Comparison of ENCODE assay signal across 17 cellular contexts in genomic region chr12:122749569-122750332, GRCh38. TPM values are rescaled to one million over a fixed set of nuclear protein-coding genes. Genes with fewer than 3 reads are reported as not detected.
DNase-seq lines count a peak whose midpoint lies in the region; ATAC-seq, FAIRE-seq and TF ChIP-seq lines count a peak whose summit lies in the region.
"Had no signal": no experiment of that assay in that cellular context is flagged by ENCODE, and none has a peak within 500 bp of the region (broad histone marks: within the 10 kb centered on the region; RNA-seq: fewer than 3 reads in every experiment).

No MANE protein-coding gene starts in this region.

- H3K36me3 Mint-ChIP-seq in progenitor cell of endocrine pancreas (ENCODE audit: insufficient read depth), result peaks cover 5% of the 10 kb centered on the region

- H3K4me1 ChIP-seq in GM12878 (ENCODE audit: control insufficient read depth, insufficient read depth, low read length) (peaks cover 7% of the 10 kb centered on the region), aorta (ENCODE audit: control insufficient read depth in 1 of 2, insufficient read depth in 2 of 2, low read length in 2 of 2) (no peaks in the 10 kb centered on the region)

- H3K27ac ChIP-seq in GM12878 (ENCODE audit: control insufficient read depth, insufficient read depth) (no peak overlapping the region), aorta (ENCODE audit: low read depth in 1 of 2, low read length in 2 of 2) (no peak overlapping the region)
- H3K27ac ChIP-seq: left ventricle myocardium inferior had no signal

- TF ChIP-seq RAD21 in GM12878 (IDR thresholded peaks at IDR 0.05; ENCODE audit: insufficient read depth, low read depth, low read length), result no peak

- H3K27ac Mint-ChIP-seq in progenitor cell of endocrine pancreas, result peak overlapping the region; percentile 31
- H3K27ac Mint-ChIP-seq: activated CD4-positive, alpha-beta T cell treated with anti-CD3 and anti-CD28 coated beads, Interleukin-2, amount 10 ng/mL, durations not matched to agents 7 days and 5 days had no signal

- intact Hi-C loops in GM12878 (cut with micrococcal nuclease; ENCODE audit: unreplicated experiment) (loop anchor here (2.0 to 5.0 kb wide), 3 partner anchors 29 to 347 kb away; no protein-coding TSS in a partner anchor), aorta (cut with DNase I) (loop anchor here (10.0 kb wide), 1 partner anchor 225 kb away; the partner anchor contains the start of genes KNTC1 (in 2 of the 2) and RSRC2 (in 2 of the 2))

- CTCF ChIA-PET in GM12878 (lab: Yijun Ruan, JAX), result interaction anchor here (1.3 kb wide), 1 partner anchor 112 kb away, joined by 5 read pairs; no protein-coding TSS in a partner anchor

- no peak overlapping the region for H3K4me3 ChIP-seq in GM12878
- no peak overlapping the region for H3K4me3 ChIP-seq in aorta (ENCODE audit: low read length in 2 of 2)
- H3K4me3 ChIP-seq: left ventricle myocardium inferior had no signal

- RAD21 ChIA-PET in GM12878 (lab: Charles Lee; ENCODE audit: unreplicated experiment), result no interaction called here

- H3K79me2 ChIP-seq in GM12878 (ENCODE audit: control insufficient read depth, insufficient read depth, low read length), result peaks cover 21% of the 10 kb centered on the region

- no peaks in the 10 kb centered on the region for H4K20me1 ChIP-seq in GM12878 (ENCODE audit: control insufficient read depth, insufficient read depth)

- DNase-seq in NCI-H748 (lab: John Stamatoyannopoulos, UW; ENCODE audit: unreplicated experiment), result peak; percentile 59
- no peak for DNase-seq in NCI-H748 treated with DMSO at 0.1 percent for 48 hours (lab: John Stamatoyannopoulos, UW)
- peak; percentile 23 for DNase-seq in NAMALWA (ENCODE audit: low spot score)
- no peak for DNase-seq in GM12878 (ENCODE audit: low read depth, low spot score)
- DNase-seq in progenitor cell of endocrine pancreas (ENCODE audit: low spot score, unreplicated experiment), result no peak
- DNase-seq in aorta, result no peak
- no peak for DNase-seq in DMS114 treated with DMSO at 0.1 percent for 48 hours (lab: John Stamatoyannopoulos, UW; ENCODE audit: unreplicated experiment)
- DNase-seq: activated CD4-positive, alpha-beta T cell treated with anti-CD3 and anti-CD28 coated beads, Interleukin-2, amount 10 ng/mL, durations not matched to agents 7 days and 5 days; DND-41; left ventricle myocardium inferior; NCI-H446 treated with DMSO at 0.1 percent for 48 hours; stimulated activated CD4-positive, alpha-beta T cell treated with anti-CD3 and anti-CD28 coated beads, Interleukin-15, amount 100 ng/mL, for 24 hours had no signal

- H3K36me3 ChIP-seq in GM12878 (ENCODE audit: control insufficient read depth in 2 of 2, insufficient read depth in 2 of 2, low read length in 1 of 2) (no peaks in the 10 kb centered on the region), aorta (ENCODE audit: control insufficient read depth in 1 of 2, insufficient read depth in 2 of 2, low read length in 1 of 2) (no peaks in the 10 kb centered on the region)

- in situ Hi-C loops in GM12878 (cut with MboI), result loop anchor here (5.0 kb wide), 1 partner anchor 112 kb away; no protein-coding TSS in a partner anchor

- H3K27me3 Mint-ChIP-seq in progenitor cell of endocrine pancreas, result no peaks in the 10 kb centered on the region
- H3K27me3 Mint-ChIP-seq: activated CD4-positive, alpha-beta T cell treated with anti-CD3 and anti-CD28 coated beads, Interleukin-2, amount 10 ng/mL, durations not matched to agents 7 days and 5 days had no signal

- no peak for TF ChIP-seq CTCF in GM12878 (IDR thresholded peaks at IDR 0.05 in 2 of 3, conservative IDR thresholded peaks at IDR 0.05 in 1 of 3; ENCODE audit: control insufficient read depth in 2 of 3, extremely low read depth in 1 of 3, insufficient read depth in 1 of 3, low read depth in 3 of 3, low read length in 3 of 3)
- TF ChIP-seq CTCF in progenitor cell of endocrine pancreas (IDR thresholded peaks at IDR 0.05; ENCODE audit: unreplicated experiment), result no peak

- TF ChIP-seq POLR2A in GM12878 (IDR thresholded peaks at IDR 0.05; ENCODE audit: low read depth, low read length), result no peak

- no peak overlapping the region for H3K4me2 ChIP-seq in GM12878 (ENCODE audit: control insufficient read depth, insufficient read depth)

- no peak overlapping the region for H3K9ac ChIP-seq in GM12878 (ENCODE audit: control insufficient read depth, insufficient read depth, low read length)

- SMC1A ChIA-PET in GM12878 (lab: Charles Lee; ENCODE audit: uncharacterized antibody, unreplicated experiment), result interaction anchor here (0.6 to 1.7 kb wide), 3 partner anchors 23 to 417 kb away, joined by 3 to 14 read pairs (median 5); no protein-coding TSS in a partner anchor

- H3K4me1 Mint-ChIP-seq in progenitor cell of endocrine pancreas (ENCODE audit: low read depth), result peaks cover 28% of the 10 kb centered on the region

- BruUV-seq in GM12878 (replicated peaks; lab: Mats Ljungman, UMichigan), result no TSS peak

- no peaks in the 10 kb centered on the region for H3K9me3 Mint-ChIP-seq in progenitor cell of endocrine pancreas (ENCODE audit: low read depth)
- H3K9me3 Mint-ChIP-seq: activated CD4-positive, alpha-beta T cell treated with anti-CD3 and anti-CD28 coated beads, Interleukin-2, amount 10 ng/mL, durations not matched to agents 7 days and 5 days had no signal

- POLR2A ChIA-PET in GM12878 (lab: Charles Lee), result interaction anchor here (1.3 kb wide), 1 partner anchor 23 kb away, joined by 3 read pairs; no protein-coding TSS in a partner anchor

- H3K4me3 Mint-ChIP-seq in progenitor cell of endocrine pancreas (ENCODE audit: low read depth), result no peak overlapping the region
- H3K4me3 Mint-ChIP-seq: activated CD4-positive, alpha-beta T cell treated with anti-CD3 and anti-CD28 coated beads, Interleukin-2, amount 10 ng/mL, durations not matched to agents 7 days and 5 days had no signal

- H2AFZ ChIP-seq in GM12878 (ENCODE audit: control insufficient read depth, low read depth, low read length), result no peak overlapping the region

- no peak for ATAC-seq in GM12878
- ATAC-seq in aorta (ENCODE audit: low FRiP score), result no peak
- ATAC-seq in HG03196 (IDR thresholded peaks at IDR 0.05; ENCODE audit: unreplicated experiment), result no peak

- H3K27me3 ChIP-seq in GM12878 (replicated peaks in 1 of 2; ENCODE audit: control insufficient read depth in 2 of 2, insufficient read depth in 2 of 2, low read length in 1 of 2), result no peaks in the 10 kb centered on the region
- no peaks in the 10 kb centered on the region for H3K27me3 ChIP-seq in aorta (ENCODE audit: control insufficient read depth in 1 of 2, insufficient read depth in 2 of 2, low read length in 1 of 2)

- 74% methylated on average over 6 of the region's 6 CpGs for WGBS in GM12878 (ENCODE audit: insufficient coverage, insufficient replicate concordance, low lambda C conversion rate, missing lambda C conversion rate)
- 69 to 73% methylated on average over 6 of the region's 6 CpGs for WGBS in aorta, 2 donors

- no peaks in the 10 kb centered on the region for H3K9me3 ChIP-seq in GM12878 (replicated peaks; ENCODE audit: control insufficient read depth, insufficient read depth, low read length)
- no peaks in the 10 kb centered on the region for H3K9me3 ChIP-seq in aorta (ENCODE audit: control insufficient read depth, low read length)
- H3K9me3 ChIP-seq: left ventricle myocardium inferior had no signal

- TF ChIP-seq EP300 in GM12878 (IDR thresholded peaks at IDR 0.05; ENCODE audit: borderline replicate concordance in 1 of 2, control insufficient read depth in 1 of 2, low read depth in 2 of 2, low read length in 2 of 2), result no peak

- FAIRE-seq in GM12878 (lab: Jason Lieb, UNC), result no peak
- FAIRE-seq: bronchial epithelial cell, urothelium cell line had no signal

RNA-seq across cellular contexts. Expression of gene DENR, which starts 2.9 kb away (rescaled TPM):
- total RNA-seq in GM12878 (2013; cell fraction: nucleolus; rRNA removed), result 71.4 and 71.6 TPM in 2 replicates
- total RNA-seq in GM12878 (2014; rRNA removed) (46.7 and 51.8 TPM in 2 replicates), GM12878 (2014; rRNA removed; fragmentation: Illumina TruSeq; extraction: Trizol) (60.4 and 61.4 TPM in 2 replicates), GM12878 (2021) (52.0 and 54.3 TPM in 2 replicates), progenitor cell of endocrine pancreas (67.8 and 68.4 TPM in 2 replicates), aorta (10 to 100 TPM; 27.0 to 37.1 TPM)
- 19.8 TPM for polyA plus RNA-seq in GM12878 (2011; ENCODE audit: low read depth)
- polyA plus RNA-seq in GM12878 (2011; rRNA removed) (55.6 and 96.0 TPM in 2 replicates), GM12878 (2014; fragmentation: Illumina TruSeq; extraction: Trizol) (67.8 and 74.6 TPM in 2 replicates), GM12878 (2014; fragmentation: Nextera tagmentation; extraction: Ambion mirVana) (10 to 100 TPM; 29.4 to 44.5 TPM), GM12878 (2014; rRNA removed) (50.9 and 61.1 TPM in 2 replicates), GM12878 (2016; fragmentation: Nextera tagmentation; extraction: Ambion mirVana) (10 to 100 TPM; 94.2 to 97.7 TPM), aorta (10 to 100 TPM; 28.1 to 31.7 TPM)
- 28.4 and 28.7 TPM in 2 replicates for polyA plus RNA-seq in GM12878 (2011; cell fraction: cytosol; rRNA removed)
- polyA plus RNA-seq in GM12878 (2011; cell fraction: nucleus; rRNA removed), result 16.5 and 26.0 TPM in 2 replicates
- polyA plus RNA-seq in GM12878 (2012), result 37.3 and 39.8 TPM in 2 replicates
- 20.5 and 20.7 TPM in 2 replicates for polyA minus RNA-seq in GM12878 (2011; rRNA and poly(A)+ RNA removed)
- polyA minus RNA-seq in GM12878 (2011; cell fraction: cytosol; rRNA and poly(A)+ RNA removed), result 9.4 and 11.6 TPM in 2 replicates
- 16.1 and 22.9 TPM in 2 replicates for polyA minus RNA-seq in GM12878 (2011; cell fraction: nucleus; rRNA and poly(A)+ RNA removed)

RNA-seq across cellular contexts. Expression of gene HCAR1, which starts 19.1 kb away (rescaled TPM):
- 0.06 TPM in 1 of 2 replicates, not detected in the other for total RNA-seq in GM12878 (2013; cell fraction: nucleolus; rRNA removed)
- total RNA-seq in GM12878 (2014; rRNA removed) (under 0.01 TPM in 1 of 2 replicates, not detected in the other), GM12878 (2014; rRNA removed; fragmentation: Illumina TruSeq; extraction: Trizol) (0.04 and 0.05 TPM in 2 replicates), GM12878 (2021) (0.05 TPM in 2 replicates), progenitor cell of endocrine pancreas (0.22 and 0.62 TPM in 2 replicates), aorta (under 1 TPM; 0.13 to 0.33 TPM)
- polyA plus RNA-seq in GM12878 (2011; ENCODE audit: low read depth), result not detected
- polyA plus RNA-seq in GM12878 (2011; rRNA removed) (not detected in 2 replicates), GM12878 (2014; fragmentation: Illumina TruSeq; extraction: Trizol) (0.01 and 0.03 TPM in 2 replicates), GM12878 (2014; fragmentation: Nextera tagmentation; extraction: Ambion mirVana) (not detected), GM12878 (2014; rRNA removed) (0.06 TPM in 1 of 2 replicates, not detected in the other), GM12878 (2016; fragmentation: Nextera tagmentation; extraction: Ambion mirVana) (not detected), aorta (not detected)
- polyA plus RNA-seq in GM12878 (2011; cell fraction: cytosol; rRNA removed), result not detected in 2 replicates
- polyA plus RNA-seq in GM12878 (2011; cell fraction: nucleus; rRNA removed), result not detected in 2 replicates
- polyA plus RNA-seq in GM12878 (2012), result 0.03 TPM in 1 of 2 replicates, not detected in the other
- polyA minus RNA-seq in GM12878 (2011; rRNA and poly(A)+ RNA removed), result not detected in 2 replicates
- not detected in 2 replicates for polyA minus RNA-seq in GM12878 (2011; cell fraction: cytosol; rRNA and poly(A)+ RNA removed)
- polyA minus RNA-seq in GM12878 (2011; cell fraction: nucleus; rRNA and poly(A)+ RNA removed), result not detected in 2 replicates
- total RNA-seq: left ventricle myocardium inferior, M059J had no signal

RNA-seq across cellular contexts. Expression of gene CCDC62, which starts 24.6 kb away (rescaled TPM):
- 3.6 and 3.9 TPM in 2 replicates for total RNA-seq in GM12878 (2013; cell fraction: nucleolus; rRNA removed)
- 0.28 and 0.33 TPM in 2 replicates for total RNA-seq in GM12878 (2014; rRNA removed)
- 0.41 and 0.54 TPM in 2 replicates for total RNA-seq in GM12878 (2014; rRNA removed; fragmentation: Illumina TruSeq; extraction: Trizol)
- 0.48 and 0.59 TPM in 2 replicates for total RNA-seq in GM12878 (2021)
- polyA plus RNA-seq in GM12878 (2011; ENCODE audit: low read depth), result 0.10 TPM
- 0.39 and 0.69 TPM in 2 replicates for polyA plus RNA-seq in GM12878 (2011; rRNA removed)
- polyA plus RNA-seq in GM12878 (2011; cell fraction: cytosol; rRNA removed), result 0.09 and 0.10 TPM in 2 replicates
- polyA plus RNA-seq in GM12878 (2011; cell fraction: nucleus; rRNA removed), result 0.38 and 0.46 TPM in 2 replicates
- 0.22 TPM in 2 replicates for polyA plus RNA-seq in GM12878 (2012)
- 0.29 and 0.54 TPM in 2 replicates for polyA plus RNA-seq in GM12878 (2014; fragmentation: Illumina TruSeq; extraction: Trizol)
- under 1 TPM; 0.08 to 0.09 TPM for polyA plus RNA-seq in GM12878 (2014; fragmentation: Nextera tagmentation; extraction: Ambion mirVana)
- polyA plus RNA-seq in GM12878 (2014; rRNA removed), result 0.20 and 0.32 TPM in 2 replicates
- polyA plus RNA-seq in GM12878 (2016; fragmentation: Nextera tagmentation; extraction: Ambion mirVana), result under 1 TPM; 0.16 to 0.25 TPM
- polyA minus RNA-seq in GM12878 (2011; rRNA and poly(A)+ RNA removed), result 1.1 TPM in 2 replicates
- 0.62 TPM in 1 of 2 replicates, not detected in the other for polyA minus RNA-seq in GM12878 (2011; cell fraction: cytosol; rRNA and poly(A)+ RNA removed)
- 0.24 and 0.57 TPM in 2 replicates for polyA minus RNA-seq in GM12878 (2011; cell fraction: nucleus; rRNA and poly(A)+ RNA removed)
- total RNA-seq in progenitor cell of endocrine pancreas, result 0.80 and 0.81 TPM in 2 replicates
- 1 to 10 TPM in 1 of 2 donors, under 1 TPM in 1; 0.55 to 2.5 TPM for total RNA-seq in aorta
- polyA plus RNA-seq in aorta, result not detected

RNA-seq across cellular contexts. Expression of gene HCAR3, which starts 33.1 kb away (rescaled TPM):
- total RNA-seq in GM12878 (2013; cell fraction: nucleolus; rRNA removed), result 1.2 and 1.3 TPM in 2 replicates
- 1.0 and 1.2 TPM in 2 replicates for total RNA-seq in GM12878 (2014; rRNA removed)
- total RNA-seq in GM12878 (2014; rRNA removed; fragmentation: Illumina TruSeq; extraction: Trizol), result 2.0 and 2.4 TPM in 2 replicates
- 1.9 and 2.2 TPM in 2 replicates for total RNA-seq in GM12878 (2021)
- 0.79 TPM for polyA plus RNA-seq in GM12878 (2011; ENCODE audit: low read depth)
- 0.50 and 0.57 TPM in 2 replicates for polyA plus RNA-seq in GM12878 (2011; rRNA removed)
- 0.61 and 0.69 TPM in 2 replicates for polyA plus RNA-seq in GM12878 (2011; cell fraction: cytosol; rRNA removed)
- 0.32 and 0.46 TPM in 2 replicates for polyA plus RNA-seq in GM12878 (2011; cell fraction: nucleus; rRNA removed)
- polyA plus RNA-seq in GM12878 (2012), result 1.4 and 1.6 TPM in 2 replicates
- polyA plus RNA-seq in GM12878 (2014; fragmentation: Illumina TruSeq; extraction: Trizol), result 2.4 and 3.1 TPM in 2 replicates
- polyA plus RNA-seq in GM12878 (2014; fragmentation: Nextera tagmentation; extraction: Ambion mirVana), result 1 to 10 TPM; 2.2 to 3.0 TPM
- polyA plus RNA-seq in GM12878 (2014; rRNA removed), result 1.5 and 2.4 TPM in 2 replicates
- polyA plus RNA-seq in GM12878 (2016; fragmentation: Nextera tagmentation; extraction: Ambion mirVana), result 1 to 10 TPM; 1.6 to 2.2 TPM
- polyA minus RNA-seq in GM12878 (2011; rRNA and poly(A)+ RNA removed), result 1.2 and 1.5 TPM in 2 replicates
- not detected in 2 replicates for polyA minus RNA-seq in GM12878 (2011; cell fraction: cytosol; rRNA and poly(A)+ RNA removed)
- polyA minus RNA-seq in GM12878 (2011; cell fraction: nucleus; rRNA and poly(A)+ RNA removed), result 0.60 and 1.1 TPM in 2 replicates
- total RNA-seq in progenitor cell of endocrine pancreas, result not detected in 2 replicates
- total RNA-seq in aorta, result 1 to 10 TPM in 1 of 2 donors, under 1 TPM in 1; 0.29 to 1.2 TPM
- polyA plus RNA-seq in aorta, result not detected
- total RNA-seq: activated CD4-positive, alpha-beta T cell treated with anti-CD3 and anti-CD28 coated beads, Interleukin-2, amount 10 ng/mL, durations not matched to agents 7 days and 5 days; left ventricle myocardium inferior; M059J; osteocyte had no signal

RNA-seq across cellular contexts. Expression of gene HCAR2, which starts 46.6 kb away (rescaled TPM):
- total RNA-seq in GM12878 (2013; cell fraction: nucleolus; rRNA removed), result 0.25 and 0.39 TPM in 2 replicates
- 0.22 and 0.34 TPM in 2 replicates for total RNA-seq in GM12878 (2014; rRNA removed)
- 0.22 and 0.37 TPM in 2 replicates for total RNA-seq in GM12878 (2014; rRNA removed; fragmentation: Illumina TruSeq; extraction: Trizol)
- 0.13 and 0.28 TPM in 2 replicates for total RNA-seq in GM12878 (2021)
- not detected for polyA plus RNA-seq in GM12878 (2011; ENCODE audit: low read depth)
- polyA plus RNA-seq in GM12878 (2011; rRNA removed), result 0.16 and 0.19 TPM in 2 replicates
- polyA plus RNA-seq in GM12878 (2011; cell fraction: cytosol; rRNA removed), result 0.18 and 0.27 TPM in 2 replicates
- 0.19 and 0.25 TPM in 2 replicates for polyA plus RNA-seq in GM12878 (2011; cell fraction: nucleus; rRNA removed)
- polyA plus RNA-seq in GM12878 (2012), result 0.32 and 0.37 TPM in 2 replicates
- 0.25 and 0.93 TPM in 2 replicates for polyA plus RNA-seq in GM12878 (2014; fragmentation: Illumina TruSeq; extraction: Trizol)
- under 1 TPM; 0.37 to 0.66 TPM for polyA plus RNA-seq in GM12878 (2014; fragmentation: Nextera tagmentation; extraction: Ambion mirVana)
- 0.18 and 0.58 TPM in 2 replicates for polyA plus RNA-seq in GM12878 (2014; rRNA removed)
- polyA plus RNA-seq in GM12878 (2016; fragmentation: Nextera tagmentation; extraction: Ambion mirVana), result under 1 TPM; 0.43 to 0.48 TPM
- 0.26 and 0.59 TPM in 2 replicates for polyA minus RNA-seq in GM12878 (2011; rRNA and poly(A)+ RNA removed)
- polyA minus RNA-seq in GM12878 (2011; cell fraction: cytosol; rRNA and poly(A)+ RNA removed), result not detected in 2 replicates
- polyA minus RNA-seq in GM12878 (2011; cell fraction: nucleus; rRNA and poly(A)+ RNA removed), result 0.12 and 0.29 TPM in 2 replicates
- total RNA-seq in progenitor cell of endocrine pancreas, result 0.67 and 1.5 TPM in 2 replicates
- total RNA-seq in aorta, result under 1 TPM; 0.29 to 0.51 TPM
- not detected for polyA plus RNA-seq in aorta
- total RNA-seq: activated CD4-positive, alpha-beta T cell treated with anti-CD3 and anti-CD28 coated beads, Interleukin-2, amount 10 ng/mL, durations not matched to agents 7 days and 5 days; M059J; osteocyte had no signal

Comparison
In these comparisons a context has a peak if more than half of its experiments do, and no peak if none do; other contexts are left out.
1. DNase-seq: peak in NCI-H748 (single experiment) and NAMALWA (single experiment); none in NCI-H748 treated with DMSO at 0.1 percent for 48 hours (single experiment), GM12878 (single experiment), progenitor cell of endocrine pancreas (single experiment), aorta (0 of 2) and DMS114 treated with DMSO at 0.1 percent for 48 hours (single experiment).